ENCODE assay signal across 17 cellular contexts in the genomic region with DNA sequence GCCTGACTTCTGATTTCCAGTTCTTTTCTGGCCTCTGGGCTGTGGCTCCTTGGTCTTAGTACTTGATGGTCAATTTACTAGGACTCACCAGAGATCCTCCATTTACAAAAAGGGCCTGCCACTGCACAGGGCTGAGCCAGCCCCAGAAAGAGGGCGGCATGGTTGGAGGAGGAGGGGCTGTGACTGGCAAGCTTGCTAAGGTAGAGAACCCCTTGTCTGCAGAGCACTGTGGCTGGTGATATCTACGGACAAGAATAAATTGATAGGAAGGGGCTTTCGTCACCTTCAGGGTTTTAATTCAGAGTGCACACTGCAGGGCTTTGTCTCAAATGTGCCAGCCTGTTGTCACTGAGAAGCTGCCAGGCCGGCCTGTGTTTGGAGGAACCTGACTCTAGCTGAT.
"Had no signal": no experiment of that assay in that cellular context is flagged by ENCODE, and none has a peak within 500 bp of the region (broad histone marks: within the 10 kb centered on the region; RNA-seq: fewer than 3 reads in every experiment).

No MANE protein-coding gene starts in this region.

- H3K27me3 ChIP-seq: esophagus squamous epithelium, neutrophil, suprapubic skin, thyroid gland, upper lobe of left lung, uterus had no signal

- H3K36me3 ChIP-seq: neutrophil, uterus had no signal

- H3K27ac ChIP-seq: epithelial cell of prostate, esophagus squamous epithelium, neutrophil, suprapubic skin, thyroid gland, upper lobe of left lung had no signal

- H3K9me3 ChIP-seq: esophagus squamous epithelium, mucosa of descending colon, neutrophil, suprapubic skin, thyroid gland, upper lobe of left lung, uterus had no signal

- H3K4me3 ChIP-seq: esophagus squamous epithelium, mucosa of descending colon, suprapubic skin, thyroid gland, upper lobe of left lung, uterus had no signal

- ATAC-seq: mucosa of descending colon had no signal

- DNase-seq: effector memory CD8-positive, alpha-beta T cell; esophagus squamous epithelium; foreskin fibroblast; immature natural killer cell; mesendoderm; mucosa of descending colon; naive thymus-derived CD8-positive, alpha-beta T cell; small intestine; stimulated activated CD4-positive, alpha-beta T cell treated with anti-CD3 and anti-CD28 coated beads, Interleukin-12 subunit alpha, Interleukin-12 subunit beta, amount 100 ng/mL, for 4 hours; stimulated activated CD4-positive, alpha-beta T cell treated with anti-CD3 and anti-CD28 coated beads, Interleukin-2, amount 100 ng/mL, for 48 hours; stimulated activated naive CD4-positive, alpha-beta T cell treated with Interleukin-2 at 50 U/mL for 16 hours; thyroid gland; uterus had no signal
